In genomic region chr11:69209936-69210659, GRCh38 we compare ENCODE assay signal across 12 cellular contexts. TPM values are rescaled to one million over a fixed set of nuclear protein-coding genes. Genes with fewer than 3 reads are reported as not detected.
DNase-seq lines count a peak whose midpoint lies in the region; ATAC-seq and TF ChIP-seq lines count a peak whose summit lies in the region.
"Had no signal": no experiment of that assay in that cellular context is flagged by ENCODE, and none has a peak within 500 bp of the region (broad histone marks: within the 10 kb centered on the region; RNA-seq: fewer than 3 reads in every experiment).

No MANE protein-coding gene starts in this region.

- peak; percentile 31 for ATAC-seq in HG02610 (IDR thresholded peaks at IDR 0.05; ENCODE audit: unreplicated experiment)
- ATAC-seq in activated T-helper 17 cell treated with anti-CD3 and anti-CD28 coated beads, Interleukin-2, amount 50 U/mL, for 72 hours (replicated peaks): peak; percentile 52
- ATAC-seq in naive thymus-derived CD8-positive, alpha-beta T cell: no peak

- H3K4me3 Mint-ChIP-seq in activated CD4-positive, alpha-beta memory T cell treated with anti-CD3 and anti-CD28 coated beads for 36 hours: no peak overlapping the region
- no peak overlapping the region for H3K4me3 Mint-ChIP-seq in activated CD4-positive, alpha-beta memory T cell treated with anti-CD3 and anti-CD28 coated beads, Interleukin-2, amount 10 ng/mL, durations not matched to agents 7 days and 5 days
- H3K4me3 Mint-ChIP-seq in activated T-helper 17 cell treated with anti-CD3 and anti-CD28 coated beads, Interleukin-2, amount 50 U/mL, for 72 hours: no peak overlapping the region
- H3K4me3 Mint-ChIP-seq in naive thymus-derived CD8-positive, alpha-beta T cell: no peak overlapping the region

- H3K36me3 Mint-ChIP-seq in activated CD4-positive, alpha-beta memory T cell treated with anti-CD3 and anti-CD28 coated beads for 36 hours: no peaks in the 10 kb centered on the region
- H3K36me3 Mint-ChIP-seq in activated CD4-positive, alpha-beta memory T cell treated with anti-CD3 and anti-CD28 coated beads, Interleukin-2, amount 10 ng/mL, durations not matched to agents 7 days and 5 days (ENCODE audit: low read depth): no peaks in the 10 kb centered on the region
- H3K36me3 Mint-ChIP-seq in activated T-helper 17 cell treated with anti-CD3 and anti-CD28 coated beads, Interleukin-2, amount 50 U/mL, for 72 hours (ENCODE audit: low read depth): no peaks in the 10 kb centered on the region
- peaks cover 0 to 5% (median 0%) of the 10 kb centered on the region in 3 donors for H3K36me3 Mint-ChIP-seq in naive thymus-derived CD8-positive, alpha-beta T cell

- TF ChIP-seq CTCF in dorsolateral prefrontal cortex (IDR thresholded peaks at IDR 0.05 in 54 of 56, conservative IDR thresholded peaks at IDR 0.05 in 2 of 56; ENCODE audit: low read depth in 1 of 56, partially characterized antibody in 56 of 56): no peak

- H3K4me1 Mint-ChIP-seq in activated CD4-positive, alpha-beta memory T cell treated with anti-CD3 and anti-CD28 coated beads for 36 hours (ENCODE audit: low read depth): peaks cover 9% of the 10 kb centered on the region
- no peaks in the 10 kb centered on the region for H3K4me1 Mint-ChIP-seq in activated CD4-positive, alpha-beta memory T cell treated with anti-CD3 and anti-CD28 coated beads, Interleukin-2, amount 10 ng/mL, durations not matched to agents 7 days and 5 days
- H3K4me1 Mint-ChIP-seq in activated T-helper 17 cell treated with anti-CD3 and anti-CD28 coated beads, Interleukin-2, amount 50 U/mL, for 72 hours: peaks cover 13% of the 10 kb centered on the region
- H3K4me1 Mint-ChIP-seq in naive thymus-derived CD8-positive, alpha-beta T cell: peaks cover 0 to 18% (median 9%) of the 10 kb centered on the region in 4 donors

- H3K9me3 Mint-ChIP-seq in activated CD4-positive, alpha-beta memory T cell treated with anti-CD3 and anti-CD28 coated beads for 36 hours: peaks cover 5% of the 10 kb centered on the region
- H3K9me3 Mint-ChIP-seq in activated CD4-positive, alpha-beta memory T cell treated with anti-CD3 and anti-CD28 coated beads, Interleukin-2, amount 10 ng/mL, durations not matched to agents 7 days and 5 days: no peaks in the 10 kb centered on the region
- no peaks in the 10 kb centered on the region for H3K9me3 Mint-ChIP-seq in activated T-helper 17 cell treated with anti-CD3 and anti-CD28 coated beads, Interleukin-2, amount 50 U/mL, for 72 hours
- peaks cover 0 to 6% (median 3%) of the 10 kb centered on the region in 9 donors for H3K9me3 Mint-ChIP-seq in naive thymus-derived CD8-positive, alpha-beta T cell

- no peak overlapping the region for H3K27ac Mint-ChIP-seq in activated CD4-positive, alpha-beta memory T cell treated with anti-CD3 and anti-CD28 coated beads for 36 hours
- no peak overlapping the region for H3K27ac Mint-ChIP-seq in activated CD4-positive, alpha-beta memory T cell treated with anti-CD3 and anti-CD28 coated beads, Interleukin-2, amount 10 ng/mL, durations not matched to agents 7 days and 5 days
- H3K27ac Mint-ChIP-seq in activated T-helper 17 cell treated with anti-CD3 and anti-CD28 coated beads, Interleukin-2, amount 50 U/mL, for 72 hours: peak overlapping the region; percentile 33
- no peak overlapping the region for H3K27ac Mint-ChIP-seq in naive thymus-derived CD8-positive, alpha-beta T cell

- H3K27ac ChIP-seq in dorsolateral prefrontal cortex: no peak overlapping the region
- H3K27ac ChIP-seq: transverse colon had no signal

- intact Hi-C loops in activated CD4-positive, alpha-beta memory T cell treated with anti-CD3 and anti-CD28 coated beads for 36 hours (cut with micrococcal nuclease): no loop called here
- intact Hi-C loops in dorsolateral prefrontal cortex (cut with DNase I): loop anchor here in 1 of 2 donors (5.0 kb wide), 1 partner anchor 78 kb away; no protein-coding TSS in a partner anchor

- H3K4me3 ChIP-seq in dorsolateral prefrontal cortex: no peak overlapping the region
- H3K4me3 ChIP-seq: transverse colon had no signal

- POLR2A ChIA-PET in activated CD4-positive, alpha-beta memory T cell treated with anti-CD3 and anti-CD28 coated beads for 36 hours (lab: Charles Lee): no interaction called here
- POLR2A ChIA-PET in activated CD4-positive, alpha-beta memory T cell treated with anti-CD3 and anti-CD28 coated beads, Interleukin-2, amount 10 ng/mL, durations not matched to agents 7 days and 5 days (lab: Charles Lee): no interaction called here
- POLR2A ChIA-PET in naive thymus-derived CD8-positive, alpha-beta T cell (lab: Charles Lee): no interaction called here

- CTCF ChIA-PET in activated CD4-positive, alpha-beta memory T cell treated with anti-CD3 and anti-CD28 coated beads for 36 hours (lab: Charles Lee): no interaction called here
- CTCF ChIA-PET in activated CD4-positive, alpha-beta memory T cell treated with anti-CD3 and anti-CD28 coated beads, Interleukin-2, amount 10 ng/mL, durations not matched to agents 7 days and 5 days (lab: Charles Lee): no interaction called here

- DNase-seq in activated CD4-positive, alpha-beta memory T cell treated with anti-CD3 and anti-CD28 coated beads for 36 hours: peak; percentile 42
- no peak for DNase-seq in activated CD4-positive, alpha-beta memory T cell treated with anti-CD3 and anti-CD28 coated beads, Interleukin-2, amount 10 ng/mL, durations not matched to agents 7 days and 5 days
- DNase-seq in stimulated activated CD4-positive, alpha-beta T cell treated with anti-CD3 and anti-CD28 coated beads, Interleukin-4, amount 100 ng/mL, for 1 hour: peak; percentile 28
- no peak for DNase-seq in SHP77 (lab: John Stamatoyannopoulos, UW)
- DNase-seq in naive thymus-derived CD8-positive, alpha-beta T cell: no peak
- no peak for DNase-seq in dorsolateral prefrontal cortex
- DNase-seq: effector memory CD4-positive, alpha-beta T cell; naive B cell; NCI-H510A; transverse colon had no signal

- H3K27me3 Mint-ChIP-seq in activated CD4-positive, alpha-beta memory T cell treated with anti-CD3 and anti-CD28 coated beads for 36 hours: peaks cover 14% of the 10 kb centered on the region
- peaks cover 13% of the 10 kb centered on the region for H3K27me3 Mint-ChIP-seq in activated CD4-positive, alpha-beta memory T cell treated with anti-CD3 and anti-CD28 coated beads, Interleukin-2, amount 10 ng/mL, durations not matched to agents 7 days and 5 days
- H3K27me3 Mint-ChIP-seq in activated T-helper 17 cell treated with anti-CD3 and anti-CD28 coated beads, Interleukin-2, amount 50 U/mL, for 72 hours: peaks cover 23% of the 10 kb centered on the region
- H3K27me3 Mint-ChIP-seq in naive thymus-derived CD8-positive, alpha-beta T cell: peaks cover 4 to 21% (median 14%) of the 10 kb centered on the region in 5 donors

- H3K27me3 ChIP-seq in dorsolateral prefrontal cortex: peaks cover 0 to 62% (median 0%) of the 10 kb centered on the region in 45 donors
- H3K27me3 ChIP-seq: transverse colon had no signal

RNA-seq across cellular contexts. Expression of gene SMIM38, which starts 54.4 kb away (rescaled TPM):
- total RNA-seq in activated CD4-positive, alpha-beta memory T cell treated with anti-CD3 and anti-CD28 coated beads for 36 hours: 1 to 10 TPM; 1.5 to 1.8 TPM
- under 1 TPM; 0.13 to 0.18 TPM for total RNA-seq in activated CD4-positive, alpha-beta memory T cell treated with anti-CD3 and anti-CD28 coated beads, Interleukin-2, amount 10 ng/mL, durations not matched to agents 7 days and 5 days
- total RNA-seq in activated T-helper 17 cell treated with anti-CD3 and anti-CD28 coated beads, Interleukin-2, amount 50 U/mL, for 72 hours: 1 to 10 TPM in 1 of 2 donors, under 1 TPM in 1; 0.26 to 4.7 TPM
- total RNA-seq in naive thymus-derived CD8-positive, alpha-beta T cell: under 1 TPM; 0.36 to 0.49 TPM
- polyA plus RNA-seq in naive thymus-derived CD8-positive, alpha-beta T cell: under 1 TPM in 1 of 3 donors, not detected in 2; 0.11 TPM
- total RNA-seq in dorsolateral prefrontal cortex: 1 to 10 TPM in 119 of 120 experiments, under 1 TPM in 1; 1.00 to 8.6 (median 4.0) TPM

Comparison
In these comparisons a context has a peak if more than half of its experiments do, and no peak if none do; other contexts are left out.
1. DNase-seq: peak in activated CD4-positive, alpha-beta memory T cell treated with anti-CD3 and anti-CD28 coated beads for 36 hours (single experiment) and stimulated activated CD4-positive, alpha-beta T cell treated with anti-CD3 and anti-CD28 coated beads, Interleukin-4, amount 100 ng/mL, for 1 hour (single experiment); none in activated CD4-positive, alpha-beta memory T cell treated with anti-CD3 and anti-CD28 coated beads, Interleukin-2, amount 10 ng/mL, durations not matched to agents 7 days and 5 days (single experiment), SHP77 (0 of 2), naive thymus-derived CD8-positive, alpha-beta T cell (0 of 10) and dorsolateral prefrontal cortex (0 of 10).
2. ATAC-seq: peak in HG02610 (single experiment) and activated T-helper 17 cell treated with anti-CD3 and anti-CD28 coated beads, Interleukin-2, amount 50 U/mL, for 72 hours (single experiment); none in naive thymus-derived CD8-positive, alpha-beta T cell (0 of 2).